8 cellular contexts compared by ENCODE assay signal in genomic region chr15:38440353-38441129, GRCh38. TPM values are rescaled to one million over a fixed set of nuclear protein-coding genes. Genes with fewer than 3 reads are reported as not detected.
A peak's percentile ranks its signal among the peaks of the same experiment; 100 is the strongest.
DNase-seq lines count a peak whose midpoint lies in the region; ATAC-seq, FAIRE-seq and TF ChIP-seq lines count a peak whose summit lies in the region.

No MANE protein-coding gene starts in this region.

- intact Hi-C loops in MCF 10A (cut with micrococcal nuclease): loop anchor here (1.0 kb wide), 4 partner anchors 34 to 259 kb away; no protein-coding TSS in a partner anchor

- no peaks in the 10 kb centered on the region for H3K36me3 Mint-ChIP-seq in MCF 10A (ENCODE audit: insufficient read depth, unreplicated experiment)

- no peaks in the 10 kb centered on the region for H3K9me3 Mint-ChIP-seq in MCF 10A (ENCODE audit: unreplicated experiment)

- ATAC-seq in HG02759 (IDR thresholded peaks at IDR 0.05; ENCODE audit: unreplicated experiment): peak; percentile 80

- no peak overlapping the region for H3K27ac Mint-ChIP-seq in MCF 10A (ENCODE audit: low read depth, unreplicated experiment)

- FAIRE-seq in islet of Langerhans (lab: Jason Lieb, UNC): peak; percentile 97

- H3K4me3 Mint-ChIP-seq in MCF 10A (ENCODE audit: unreplicated experiment): no peak overlapping the region

- peaks cover 6% of the 10 kb centered on the region for H3K4me1 Mint-ChIP-seq in MCF 10A (ENCODE audit: insufficient read depth, unreplicated experiment)

- POLR2A ChIA-PET in MCF 10A (lab: Yijun Ruan, JAX): interaction anchor here (0.7 to 2.6 kb wide), 3 partner anchors 14 to 24 kb away, joined by 3 to 15 read pairs (median 4); partner anchors contain the start of gene FAM98B

- BruUV-seq in MCF 10A (replicated peaks; lab: Mats Ljungman, UMichigan): no TSS peak

- peak; percentile 89 for TF ChIP-seq CTCF in MCF 10A (IDR thresholded peaks at IDR 0.05; ENCODE audit: unreplicated experiment)

- DNase-seq in activated gamma-delta T cell treated with Interleukin-2 at 50 U/mL for 16 hours: peak; percentile 40
- no peak for DNase-seq in activated gamma-delta T cell (lab: John Stamatoyannopoulos, UW)
- DNase-seq in NCI-H146 (lab: John Stamatoyannopoulos, UW): peak; percentile 84
- peak in 3 of 5 experiments; percentile 18 to 78 (median 34) for DNase-seq in T-helper 2 cell
- DNase-seq in MCF 10A (ENCODE audit: unreplicated experiment): peak; percentile 71
- peak; percentile 24 to 58 for DNase-seq in stimulated activated CD4-positive, alpha-beta T cell treated with anti-CD3 and anti-CD28 coated beads, Interleukin-2, amount 100 ng/mL, for 24 hours

- peaks cover 47% of the 10 kb centered on the region for H3K27me3 Mint-ChIP-seq in MCF 10A (ENCODE audit: insufficient read depth, unreplicated experiment)

- CTCF ChIA-PET in MCF 10A (lab: Yijun Ruan, JAX): interaction anchor here (0.6 to 6.0 kb wide), 65 partner anchors 8 to 959 kb away, joined by 3 to 78 read pairs (median 4); partner anchors contain the start of genes FAM98B and RASGRP1

RNA-seq across cellular contexts. Expression of gene FAM98B, which starts 13.4 kb away (rescaled TPM):
- 26.5 and 33.1 TPM in 2 replicates for total RNA-seq in MCF 10A (2022)
